In genomic region chr7:158471716-158472115, GRCh38 we compare ENCODE assay signal across 1 cellular context.
TF ChIP-seq lines count a peak whose summit lies in the region.

No MANE protein-coding gene starts in this region.

TF ChIP-seq in neural cell, 6 proteins besides CTCF, POLR2A, EP300 and RAD21 (continued from another document):
- TF ChIP-seq MXI1 (conservative IDR thresholded peaks at IDR 0.05; ENCODE audit: poor library complexity, severe bottlenecking) = no peak
- no peak for TF ChIP-seq EZH2 (IDR thresholded peaks at IDR 0.05; ENCODE audit: borderline replicate concordance, insufficient read depth, low read length, poor library complexity, severe bottlenecking)
- TF ChIP-seq POLR2AphosphoS5 (IDR thresholded peaks at IDR 0.05) = no peak
